Comparison of ENCODE assay signal across 8 cellular contexts in the genomic region with DNA sequence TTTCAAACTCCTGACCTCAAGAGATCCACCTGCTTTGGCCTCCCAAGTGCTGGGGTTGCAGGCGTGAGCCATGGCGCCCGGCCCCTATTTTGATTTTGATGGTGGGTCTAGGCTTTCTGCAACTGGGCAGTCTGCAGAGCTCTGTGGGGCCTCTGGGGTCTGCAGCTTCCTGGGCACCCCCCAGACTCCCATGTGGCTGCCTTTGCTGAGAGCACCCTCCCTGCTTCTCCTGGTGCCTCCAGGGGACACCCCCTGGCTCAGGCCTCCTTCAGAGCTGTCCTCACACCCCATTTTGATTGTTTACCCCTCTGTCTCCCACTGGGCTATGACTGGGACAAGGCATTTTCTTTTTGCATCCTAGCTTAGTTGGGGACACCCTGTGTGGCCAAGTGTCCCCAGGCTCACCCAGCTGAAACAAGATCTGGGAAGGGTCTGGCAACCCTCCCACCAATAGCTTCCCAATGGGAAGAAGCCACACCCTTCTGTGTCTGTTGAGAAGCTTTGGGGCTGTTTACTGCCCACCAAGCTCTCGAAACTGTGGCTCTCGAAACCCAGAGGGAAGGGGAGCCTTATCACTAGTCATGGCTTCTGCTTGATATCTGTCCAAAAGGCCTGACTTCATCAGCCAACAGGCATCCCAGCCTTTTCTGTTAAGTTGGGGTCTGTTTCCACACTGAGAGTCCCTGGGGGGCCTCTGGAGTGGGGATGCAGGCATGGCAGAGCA.
DNase-seq lines count a peak whose midpoint lies in the region; ATAC-seq and TF ChIP-seq lines count a peak whose summit lies in the region.

No MANE protein-coding gene starts in this region.

- H2AFZ ChIP-seq in GM23338 (peak overlapping the region; percentile 94; the same call in 1 of the 2 replicates), hepatocyte (peak overlapping the region; percentile 89)

- H4K20me1 ChIP-seq in GM23338 (replicated peaks; ENCODE audit: insufficient read depth) (no peaks in the 10 kb centered on the region), hepatocyte (ENCODE audit: insufficient read depth, poor library complexity, severe bottlenecking) (no peaks in the 10 kb centered on the region)

- H3K27ac ChIP-seq in GM23338 (ENCODE audit: low read depth) (no peak overlapping the region), hepatocyte (peak overlapping the region; percentile 94), spleen (peak overlapping the region in 7 of 8 donors; percentile 89 to 94 (median 93))

- H3K4me2 ChIP-seq in GM23338 = peak overlapping the region; percentile 89
- peak overlapping the region; percentile 90 for H3K4me2 ChIP-seq in hepatocyte

- H3K27me3 ChIP-seq in GM23338 (ENCODE audit: insufficient read depth) (peaks cover 23% of the 10 kb centered on the region), hepatocyte (no peaks in the 10 kb centered on the region), spleen (replicated peaks in 1 of 7) (no peaks in the 10 kb centered on the region)

- intact Hi-C loops in spleen (cut with DNase I; ENCODE audit: low total_unique reads) = no loop called here

- H3K36me3 Mint-ChIP-seq in GM23338 (ENCODE audit: low read depth) (no peaks in the 10 kb centered on the region), T-helper 17 cell (ENCODE audit: low read depth) (no peaks in the 10 kb centered on the region)

- H3K9me2 ChIP-seq in GM23338 (ENCODE audit: insufficient read depth) = no peaks in the 10 kb centered on the region
- no peaks in the 10 kb centered on the region for H3K9me2 ChIP-seq in hepatocyte (replicated peaks; ENCODE audit: insufficient read depth)

- WGBS in hepatocyte (ENCODE audit: low lambda C conversion rate, missing lambda C conversion rate) = 91% methylated on average over 5 of the region's 5 CpGs
- WGBS in spleen, 5 donors = 79 to 94% (median 88%) methylated on average over 5 of the region's 5 CpGs

- H3K27ac Mint-ChIP-seq in GM23338 = no peak overlapping the region
- no peak overlapping the region for H3K27ac Mint-ChIP-seq in T-helper 17 cell

- peaks cover 34% of the 10 kb centered on the region for H3K4me1 Mint-ChIP-seq in GM23338
- H3K4me1 Mint-ChIP-seq in T-helper 17 cell = peaks cover 6% of the 10 kb centered on the region

- H3K27me3 Mint-ChIP-seq in GM23338 (ENCODE audit: insufficient read depth, low read depth, poor library complexity) = peaks cover 30% of the 10 kb centered on the region
- no peaks in the 10 kb centered on the region for H3K27me3 Mint-ChIP-seq in T-helper 17 cell

- H3K4me3 Mint-ChIP-seq in GM23338 (peak overlapping the region; percentile 65), T-helper 17 cell (peak overlapping the region; percentile 81)

- no peaks in the 10 kb centered on the region for H3K9me3 ChIP-seq in T-helper 17 cell (ENCODE audit: control insufficient read depth, low read length, poor library complexity, severe bottlenecking)
- no peaks in the 10 kb centered on the region for H3K9me3 ChIP-seq in hepatocyte (ENCODE audit: low read depth)
- H3K9me3 ChIP-seq in spleen = no peaks in the 10 kb centered on the region

- H3K4me1 ChIP-seq in GM23338 (ENCODE audit: insufficient read depth) (peaks cover 12% of the 10 kb centered on the region), hepatocyte (ENCODE audit: insufficient read depth) (peaks cover 21% of the 10 kb centered on the region), spleen (peaks cover 0 to 30% (median 23%) of the 10 kb centered on the region in 6 donors)

- H3K36me3 ChIP-seq in GM23338 (ENCODE audit: insufficient read depth) (no peaks in the 10 kb centered on the region), hepatocyte (replicated peaks; ENCODE audit: insufficient read depth, low read depth) (no peaks in the 10 kb centered on the region), spleen (no peaks in the 10 kb centered on the region)

- DNase-seq in GM23338 (ENCODE audit: low spot score) = no peak
- no peak for DNase-seq in T-helper 17 cell
- DNase-seq in hepatocyte (ENCODE audit: low spot score) = no peak
- no peak for DNase-seq in spleen
- DNase-seq in mucosa of gallbladder (ENCODE audit: low spot score) = no peak
- no peak for DNase-seq in omental fat pad (ENCODE audit: low spot score)
- DNase-seq in activated CD4-positive, alpha-beta T cell treated with anti-CD3 and anti-CD28 coated beads for 4 hours = no peak

- 0 out of 2 replicates have a peak, but pooled peaks cover 5% of the 10 kb centered on the region for H3F3A ChIP-seq in GM23338 (replicated peaks; ENCODE audit: low read depth)

- H3K79me2 ChIP-seq in GM23338 (replicated peaks; ENCODE audit: insufficient read depth) (no peaks in the 10 kb centered on the region), hepatocyte (no peaks in the 10 kb centered on the region)

- TF ChIP-seq POLR2A in spleen (IDR thresholded peaks at IDR 0.05) = no peak

- H3K9me3 Mint-ChIP-seq in GM23338 = no peaks in the 10 kb centered on the region

- TF ChIP-seq CTCF in GM23338 (conservative IDR thresholded peaks at IDR 0.05; ENCODE audit: low read depth in 2 of 2) (no peak), hepatocyte (IDR thresholded peaks at IDR 0.05; ENCODE audit: poor library complexity) (no peak), spleen (IDR thresholded peaks at IDR 0.05 in 8 of 11, conservative IDR thresholded peaks at IDR 0.05 in 3 of 11) (no peak), omental fat pad (IDR thresholded peaks at IDR 0.05) (no peak)

- peak; percentile 10 for ATAC-seq in GM23338
- no peak for ATAC-seq in T-helper 17 cell
- ATAC-seq in GM21825 (IDR thresholded peaks at IDR 0.05; ENCODE audit: unreplicated experiment) = no peak
- ATAC-seq in omental fat pad (ENCODE audit: low FRiP score) = no peak

- H3K4me3 ChIP-seq in GM23338 (peak overlapping the region; percentile 71), hepatocyte (no peak overlapping the region), spleen (peak overlapping the region in 6 of 8 donors; percentile 41 to 74 (median 51))

TF ChIP-seq in GM23338, 12 proteins besides CTCF, POLR2A, EP300 and RAD21 (continues in another document):
- TF ChIP-seq POLR2AphosphoS5 (IDR thresholded peaks at IDR 0.05; ENCODE audit: low read depth) (no peak), STAT1 (IDR thresholded peaks at IDR 0.05; ENCODE audit: unreplicated experiment) (no peak)
- TF ChIP-seq, protein P1, sequence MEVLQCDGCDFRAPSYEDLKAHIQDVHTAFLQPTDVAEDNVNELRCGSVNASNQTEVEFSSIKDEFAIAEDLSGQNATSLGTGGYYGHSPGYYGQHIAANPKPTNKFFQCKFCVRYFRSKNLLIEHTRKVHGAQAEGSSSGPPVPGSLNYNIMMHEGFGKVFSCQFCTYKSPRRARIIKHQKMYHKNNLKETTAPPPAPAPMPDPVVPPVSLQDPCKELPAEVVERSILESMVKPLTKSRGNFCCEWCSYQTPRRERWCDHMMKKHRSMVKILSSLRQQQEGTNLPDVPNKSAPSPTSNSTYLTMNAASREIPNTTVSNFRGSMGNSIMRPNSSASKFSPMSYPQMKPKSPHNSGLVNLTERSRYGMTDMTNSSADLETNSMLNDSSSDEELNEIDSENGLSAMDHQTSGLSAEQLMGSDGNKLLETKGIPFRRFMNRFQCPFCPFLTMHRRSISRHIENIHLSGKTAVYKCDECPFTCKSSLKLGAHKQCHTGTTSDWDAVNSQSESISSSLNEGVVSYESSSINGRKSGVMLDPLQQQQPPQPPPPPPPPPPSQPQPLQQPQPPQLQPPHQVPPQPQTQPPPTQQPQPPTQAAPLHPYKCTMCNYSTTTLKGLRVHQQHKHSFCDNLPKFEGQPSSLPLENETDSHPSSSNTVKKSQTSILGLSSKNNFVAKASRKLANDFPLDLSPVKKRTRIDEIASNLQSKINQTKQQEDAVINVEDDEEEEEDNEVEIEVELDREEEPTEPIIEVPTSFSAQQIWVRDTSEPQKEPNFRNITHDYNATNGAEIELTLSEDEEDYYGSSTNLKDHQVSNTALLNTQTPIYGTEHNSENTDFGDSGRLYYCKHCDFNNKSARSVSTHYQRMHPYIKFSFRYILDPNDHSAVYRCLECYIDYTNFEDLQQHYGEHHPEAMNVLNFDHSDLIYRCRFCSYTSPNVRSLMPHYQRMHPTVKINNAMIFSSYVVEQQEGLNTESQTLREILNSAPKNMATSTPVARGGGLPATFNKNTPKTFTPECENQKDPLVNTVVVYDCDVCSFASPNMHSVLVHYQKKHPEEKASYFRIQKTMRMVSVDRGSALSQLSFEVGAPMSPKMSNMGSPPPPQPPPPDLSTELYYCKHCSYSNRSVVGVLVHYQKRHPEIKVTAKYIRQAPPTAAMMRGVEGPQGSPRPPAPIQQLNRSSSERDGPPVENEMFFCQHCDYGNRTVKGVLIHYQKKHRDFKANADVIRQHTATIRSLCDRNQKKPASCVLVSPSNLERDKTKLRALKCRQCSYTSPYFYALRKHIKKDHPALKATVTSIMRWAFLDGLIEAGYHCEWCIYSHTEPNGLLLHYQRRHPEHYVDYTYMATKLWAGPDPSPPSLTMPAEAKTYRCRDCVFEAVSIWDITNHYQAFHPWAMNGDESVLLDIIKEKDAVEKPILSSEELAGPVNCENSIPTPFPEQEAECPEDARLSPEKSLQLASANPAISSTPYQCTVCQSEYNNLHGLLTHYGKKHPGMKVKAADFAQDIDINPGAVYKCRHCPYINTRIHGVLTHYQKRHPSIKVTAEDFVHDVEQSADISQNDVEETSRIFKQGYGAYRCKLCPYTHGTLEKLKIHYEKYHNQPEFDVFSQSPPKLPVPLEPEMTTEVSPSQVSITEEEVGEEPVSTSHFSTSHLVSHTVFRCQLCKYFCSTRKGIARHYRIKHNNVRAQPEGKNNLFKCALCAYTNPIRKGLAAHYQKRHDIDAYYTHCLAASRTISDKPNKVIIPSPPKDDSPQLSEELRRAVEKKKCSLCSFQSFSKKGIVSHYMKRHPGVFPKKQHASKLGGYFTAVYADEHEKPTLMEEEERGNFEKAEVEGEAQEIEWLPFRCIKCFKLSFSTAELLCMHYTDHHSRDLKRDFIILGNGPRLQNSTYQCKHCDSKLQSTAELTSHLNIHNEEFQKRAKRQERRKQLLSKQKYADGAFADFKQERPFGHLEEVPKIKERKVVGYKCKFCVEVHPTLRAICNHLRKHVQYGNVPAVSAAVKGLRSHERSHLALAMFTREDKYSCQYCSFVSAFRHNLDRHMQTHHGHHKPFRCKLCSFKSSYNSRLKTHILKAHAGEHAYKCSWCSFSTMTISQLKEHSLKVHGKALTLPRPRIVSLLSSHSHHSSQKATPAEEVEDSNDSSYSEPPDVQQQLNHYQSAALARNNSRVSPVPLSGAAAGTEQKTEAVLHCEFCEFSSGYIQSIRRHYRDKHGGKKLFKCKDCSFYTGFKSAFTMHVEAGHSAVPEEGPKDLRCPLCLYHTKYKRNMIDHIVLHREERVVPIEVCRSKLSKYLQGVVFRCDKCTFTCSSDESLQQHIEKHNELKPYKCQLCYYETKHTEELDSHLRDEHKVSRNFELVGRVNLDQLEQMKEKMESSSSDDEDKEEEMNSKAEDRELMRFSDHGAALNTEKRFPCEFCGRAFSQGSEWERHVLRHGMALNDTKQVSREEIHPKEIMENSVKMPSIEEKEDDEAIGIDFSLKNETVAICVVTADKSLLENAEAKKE (CRISPR knock-in tag; IDR thresholded peaks at IDR 0.05) = no peak
